ENCODE assay signal across 1 cellular context in genomic region chr19:7098701-7099596, GRCh38.
TF ChIP-seq lines count a peak whose summit lies in the region.

No MANE protein-coding gene starts in this region.

TF ChIP-seq in HepG2, 621 proteins besides CTCF, POLR2A, EP300 and RAD21 (continued from another document and continues in another):
- TF ChIP-seq DMTF1 (CRISPR knock-in tag; IDR thresholded peaks at IDR 0.05) (no peak), MAFG (CRISPR knock-in tag; IDR thresholded peaks at IDR 0.05) (no peak), KMT2A (CRISPR knock-in tag; IDR thresholded peaks at IDR 0.05) (peak; percentile 48; the same call in 1 of the 2 replicates), PHF20 (CRISPR knock-in tag; IDR thresholded peaks at IDR 0.05) (peak; percentile 70), AGO2 (optimal IDR thresholded peaks at IDR 0.05; ENCODE audit: low read depth, low read length) (peak; percentile 76), MTERF4 (CRISPR knock-in tag; IDR thresholded peaks at IDR 0.05) (peak; percentile 48; the same call in 1 of the 2 replicates), LBX2 (CRISPR knock-in tag; IDR thresholded peaks at IDR 0.05; ENCODE audit: borderline replicate concordance) (no peak), RCOR2 (CRISPR knock-in tag; IDR thresholded peaks at IDR 0.05) (no peak), CREM (IDR thresholded peaks at IDR 0.05) (no peak), CREM (CRISPR knock-in tag; IDR thresholded peaks at IDR 0.05) (no peak), RFX5 (IDR thresholded peaks at IDR 0.05; ENCODE audit: low read depth, low read length) (no peak), TGIF2 (CRISPR knock-in tag; IDR thresholded peaks at IDR 0.05) (no peak), NCOA5 (CRISPR knock-in tag; IDR thresholded peaks at IDR 0.05) (no peak), KDM2A (CRISPR knock-in tag; IDR thresholded peaks at IDR 0.05; ENCODE audit: borderline replicate concordance, low read depth) (peak; percentile 56; the same call in 1 of the 2 replicates), LRRFIP1 (CRISPR knock-in tag; conservative IDR thresholded peaks at IDR 0.05) (no peak), ZBTB42 (CRISPR knock-in tag; IDR thresholded peaks at IDR 0.05) (peak; percentile 39; the same call in 1 of the 2 replicates), ZNF737 (CRISPR knock-in tag; IDR thresholded peaks at IDR 0.05; ENCODE audit: borderline replicate concordance) (no peak), ZNF770 (CRISPR knock-in tag; IDR thresholded peaks at IDR 0.05) (no peak), ZNF687 (CRISPR knock-in tag; IDR thresholded peaks at IDR 0.05) (peak; percentile 89), ZNF124 (CRISPR knock-in tag; IDR thresholded peaks at IDR 0.05) (no peak), ZNF776 (CRISPR knock-in tag; IDR thresholded peaks at IDR 0.05) (peak; percentile 63; the same call in 1 of the 2 replicates), ZNF142 (CRISPR knock-in tag; IDR thresholded peaks at IDR 0.05) (no peak), ZNF460 (CRISPR knock-in tag; IDR thresholded peaks at IDR 0.05; ENCODE audit: borderline replicate concordance) (no peak), MAZ (IDR thresholded peaks at IDR 0.05; ENCODE audit: borderline replicate concordance, low read depth, low read length) (0 out of 2 replicates have a peak, but pooled peaks have one; percentile 18), MAZ (CRISPR knock-in tag; IDR thresholded peaks at IDR 0.05; ENCODE audit: low read depth) (peak; percentile 61; the same call in 1 of the 2 replicates), ZNF703 (CRISPR knock-in tag; IDR thresholded peaks at IDR 0.05; ENCODE audit: borderline replicate concordance) (no peak), ZNF337 (CRISPR knock-in tag; IDR thresholded peaks at IDR 0.05; ENCODE audit: borderline replicate concordance, low read depth) (no peak), E2F2 (CRISPR knock-in tag; IDR thresholded peaks at IDR 0.05; ENCODE audit: borderline replicate concordance) (no peak), SOX5 (CRISPR knock-in tag; IDR thresholded peaks at IDR 0.05; ENCODE audit: borderline replicate concordance) (no peak), MED1 (CRISPR knock-in tag; IDR thresholded peaks at IDR 0.05) (no peak; the same call in 1 of the 2 replicates), HNF1B (CRISPR knock-in tag; IDR thresholded peaks at IDR 0.05) (peak; percentile 58; the same call in 1 of the 2 replicates)
